9 cellular contexts compared by ENCODE assay signal in genomic region chr13:79382545-79383275, GRCh38. TPM values are rescaled to one million over a fixed set of nuclear protein-coding genes. Genes with fewer than 3 reads are reported as not detected.
A peak's percentile ranks its signal among the peaks of the same experiment; 100 is the strongest.
DNase-seq lines count a peak whose midpoint lies in the region; ATAC-seq and TF ChIP-seq lines count a peak whose summit lies in the region.
"Had no signal": no experiment of that assay in that cellular context is flagged by ENCODE, and none has a peak within 500 bp of the region (broad histone marks: within the 10 kb centered on the region; RNA-seq: fewer than 3 reads in every experiment).

No MANE protein-coding gene starts in this region.

- H3K4me3 Mint-ChIP-seq in activated T-cell treated with anti-CD3 and anti-CD28 coated beads, Interleukin-2, amount 50 U/mL, for 72 hours: peak overlapping the region; percentile 22 to 77
- H3K4me3 Mint-ChIP-seq in stimulated activated effector memory CD8-positive, alpha-beta T cell treated with anti-CD3 and anti-CD28 coated beads, Interleukin-12 subunit alpha, Interleukin-12 subunit beta, amount 100 ng/mL, for 72 hours: peak overlapping the region; percentile 33

- no peak for DNase-seq in activated T-cell treated with anti-CD3 and anti-CD28 coated beads, Interleukin-2, amount 50 U/mL, for 72 hours
- DNase-seq in activated T-cell treated with anti-CD3 and anti-CD28 coated beads, Interleukin-2, amount 50 U/mL, for 48 hours: no peak
- no peak for DNase-seq in RWPE2 (ENCODE audit: low spot score)
- DNase-seq in stimulated activated effector memory CD8-positive, alpha-beta T cell treated with anti-CD3 and anti-CD28 coated beads, Interleukin-12 subunit alpha, Interleukin-12 subunit beta, amount 100 ng/mL, for 72 hours (ENCODE audit: low spot score in 2 of 2): no peak
- no peak for DNase-seq in NCI-H524 (lab: John Stamatoyannopoulos, UW)
- DNase-seq in retina: no peak
- DNase-seq in lower leg skin (ENCODE audit: low spot score in 2 of 2): no peak

- no peak overlapping the region for H3K27ac ChIP-seq in RWPE2 (ENCODE audit: poor library complexity, severe bottlenecking)

- no peaks in the 10 kb centered on the region for H3K27me3 ChIP-seq in RWPE2 (ENCODE audit: insufficient read depth, poor library complexity, severe bottlenecking)
- H3K27me3 ChIP-seq: BLaER1 treated with 17β-estradiol and CSF1 and Interleukin-3, amounts not matched to agents 10 nM and 100 nM had no signal

- WGBS in lower leg skin, 2 donors: 30 to 42% methylated on average over 1 of the region's 1 CpG

- H3K4me3 ChIP-seq in RWPE2 (ENCODE audit: severe bottlenecking) (no peak overlapping the region), lower leg skin (ENCODE audit: low read depth, poor library complexity, severe bottlenecking) (no peak overlapping the region)
- H3K4me3 ChIP-seq: BLaER1 treated with 17β-estradiol and CSF1 and Interleukin-3, amounts not matched to agents 10 nM and 100 nM had no signal

- H3K4me1 Mint-ChIP-seq in activated T-cell treated with anti-CD3 and anti-CD28 coated beads, Interleukin-2, amount 50 U/mL, for 72 hours (ENCODE audit: low read depth): peaks cover 76% of the 10 kb centered on the region
- H3K4me1 Mint-ChIP-seq in stimulated activated effector memory CD8-positive, alpha-beta T cell treated with anti-CD3 and anti-CD28 coated beads, Interleukin-12 subunit alpha, Interleukin-12 subunit beta, amount 100 ng/mL, for 72 hours: peaks cover 55% of the 10 kb centered on the region

- H3K27me3 Mint-ChIP-seq in activated T-cell treated with anti-CD3 and anti-CD28 coated beads, Interleukin-2, amount 50 U/mL, for 72 hours (ENCODE audit: low read depth): no peaks in the 10 kb centered on the region

- peak overlapping the region; percentile 48 for H3K27ac Mint-ChIP-seq in activated T-cell treated with anti-CD3 and anti-CD28 coated beads, Interleukin-2, amount 50 U/mL, for 72 hours
- no peak overlapping the region for H3K27ac Mint-ChIP-seq in stimulated activated effector memory CD8-positive, alpha-beta T cell treated with anti-CD3 and anti-CD28 coated beads, Interleukin-12 subunit alpha, Interleukin-12 subunit beta, amount 100 ng/mL, for 72 hours

- peaks cover 48% of the 10 kb centered on the region for H3K36me3 ChIP-seq in RWPE2 (ENCODE audit: low read depth)

- ATAC-seq in activated T-cell treated with anti-CD3 and anti-CD28 coated beads, Interleukin-2, amount 50 U/mL, for 72 hours (replicated peaks in 1 of 2): no peak
- peak; percentile 40 for ATAC-seq in HG03045 (IDR thresholded peaks at IDR 0.05; ENCODE audit: unreplicated experiment)
- peak; percentile 44; the same call in 1 of the 3 replicates for ATAC-seq in RWPE2 (ENCODE audit: low read depth)
- ATAC-seq in stimulated activated effector memory CD8-positive, alpha-beta T cell treated with anti-CD3 and anti-CD28 coated beads, Interleukin-12 subunit alpha, Interleukin-12 subunit beta, amount 100 ng/mL, for 72 hours: no peak

- intact Hi-C loops in lower leg skin (cut with DNase I; ENCODE audit: low total_unique reads): no loop called here

- peaks cover 3 to 8% of the 10 kb centered on the region in 2 donors for H3K36me3 Mint-ChIP-seq in activated T-cell treated with anti-CD3 and anti-CD28 coated beads, Interleukin-2, amount 50 U/mL, for 72 hours (ENCODE audit: insufficient read depth in 2 of 2)
- peaks cover 55% of the 10 kb centered on the region for H3K36me3 Mint-ChIP-seq in stimulated activated effector memory CD8-positive, alpha-beta T cell treated with anti-CD3 and anti-CD28 coated beads, Interleukin-12 subunit alpha, Interleukin-12 subunit beta, amount 100 ng/mL, for 72 hours

- H3K9me3 Mint-ChIP-seq in activated T-cell treated with anti-CD3 and anti-CD28 coated beads, Interleukin-2, amount 50 U/mL, for 72 hours: no peaks in the 10 kb centered on the region
- no peaks in the 10 kb centered on the region for H3K9me3 Mint-ChIP-seq in stimulated activated effector memory CD8-positive, alpha-beta T cell treated with anti-CD3 and anti-CD28 coated beads, Interleukin-12 subunit alpha, Interleukin-12 subunit beta, amount 100 ng/mL, for 72 hours

- TF ChIP-seq POLR2A in lower leg skin (IDR thresholded peaks at IDR 0.05): no peak

- no peaks in the 10 kb centered on the region for H3K9me3 ChIP-seq in RWPE2 (ENCODE audit: severe bottlenecking)

- H3K4me1 ChIP-seq in RWPE2 (ENCODE audit: insufficient read depth, poor library complexity, severe bottlenecking): peaks cover 15% of the 10 kb centered on the region

- TF ChIP-seq CTCF in RWPE2 (IDR thresholded peaks at IDR 0.05; ENCODE audit: poor library complexity, severe bottlenecking): no peak
- no peak for TF ChIP-seq CTCF in lower leg skin (IDR thresholded peaks at IDR 0.05)

RNA-seq across cellular contexts. Expression of gene RBM26, which starts 23.3 kb away (rescaled TPM):
- total RNA-seq in activated T-cell treated with anti-CD3 and anti-CD28 coated beads, Interleukin-2, amount 50 U/mL, for 72 hours: 10 to 100 TPM; 62.5 to 69.2 TPM
- 10 to 100 TPM; 23.5 to 29.6 (median 28.8) TPM for total RNA-seq in lower leg skin

Comparison
In these comparisons a context has a peak if more than half of its experiments do, and no peak if none do; other contexts are left out.
1. ATAC-seq: peak in HG03045 (single experiment) and RWPE2 (single experiment); none in activated T-cell treated with anti-CD3 and anti-CD28 coated beads, Interleukin-2, amount 50 U/mL, for 72 hours (0 of 2) and stimulated activated effector memory CD8-positive, alpha-beta T cell treated with anti-CD3 and anti-CD28 coated beads, Interleukin-12 subunit alpha, Interleukin-12 subunit beta, amount 100 ng/mL, for 72 hours (single experiment).